In the genomic region with DNA sequence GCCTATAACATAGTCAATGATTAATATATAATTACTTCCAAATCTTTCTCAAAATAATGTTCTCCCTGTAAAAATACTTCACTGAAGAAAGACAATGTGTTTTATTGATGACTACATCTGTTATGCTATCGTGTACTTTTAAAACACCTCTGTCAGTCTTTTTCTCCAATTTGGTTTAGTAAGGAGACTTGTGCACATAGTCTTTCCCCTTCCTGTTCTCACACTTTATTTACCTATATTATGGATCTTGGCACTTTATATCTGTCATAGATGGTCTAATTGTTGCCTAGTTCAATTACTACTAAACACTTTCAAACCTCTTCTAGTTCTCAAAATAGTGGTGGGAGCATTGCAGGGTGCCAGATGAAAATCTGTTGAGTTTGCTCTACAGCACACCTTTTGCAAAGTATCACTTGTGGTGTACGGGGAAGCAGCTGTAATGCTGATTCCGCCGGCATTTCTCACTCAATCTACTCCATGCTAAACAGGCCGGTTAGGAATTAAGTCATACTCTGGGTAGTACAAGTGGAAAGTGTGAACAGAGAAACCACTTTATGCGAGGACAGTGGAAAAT, we compare ENCODE assay signal across 8 cellular contexts. TPM values are rescaled to one million over a fixed set of nuclear protein-coding genes. Genes with fewer than 3 reads are reported as not detected.
DNase-seq lines count a peak whose midpoint lies in the region; ATAC-seq and TF ChIP-seq lines count a peak whose summit lies in the region.

No MANE protein-coding gene starts in this region.

- no peak for TF ChIP-seq CTCF in retinal pigment epithelial cell (conservative IDR thresholded peaks at IDR 0.05; ENCODE audit: low read depth, low read length)

- H3K79me2 ChIP-seq in Karpas-422 (ENCODE audit: low read length), result no peaks in the 10 kb centered on the region

- H3K9ac ChIP-seq in Karpas-422 (ENCODE audit: low read length) (peak overlapping the region; percentile 70), endocrine pancreas (ENCODE audit: control insufficient read depth, insufficient read depth, low read length) (peak overlapping the region; percentile 82)

- DNase-seq in Karpas-422 (peak; percentile 53), retinal pigment epithelial cell (ENCODE audit: low read depth) (no peak), DMS 273 treated with DMSO at 0.1 percent for 48 hours (lab: John Stamatoyannopoulos, UW) (no peak), NCI-H524 (lab: John Stamatoyannopoulos, UW) (no peak)
- DNase-seq in stimulated activated CD4-positive, alpha-beta T cell treated with anti-CD3 and anti-CD28 coated beads, Interleukin-1b, Interleukin-23, amount 100 ng/mL, for 48 hours, result no peak

- H3K4me3 ChIP-seq in Karpas-422 (ENCODE audit: low read length) (peak overlapping the region; percentile 80), endocrine pancreas (ENCODE audit: control insufficient read depth, insufficient read depth, low read length) (peak overlapping the region; percentile 90), retinal pigment epithelial cell (ENCODE audit: low read length) (peak overlapping the region; percentile 55)

- no peak overlapping the region for H3K27ac ChIP-seq in Karpas-422 (ENCODE audit: low read length)

- ATAC-seq in GM19452 (IDR thresholded peaks at IDR 0.05; ENCODE audit: unreplicated experiment) (peak; percentile 3), GM18867 (IDR thresholded peaks at IDR 0.05; ENCODE audit: unreplicated experiment) (no peak)

- H3K9me2 ChIP-seq in Karpas-422 (replicated peaks; ENCODE audit: insufficient read depth, low read length), result no peaks in the 10 kb centered on the region

- H3K9me3 ChIP-seq in Karpas-422 (ENCODE audit: low read length) (no peaks in the 10 kb centered on the region), endocrine pancreas (ENCODE audit: control insufficient read depth, low read length) (no peaks in the 10 kb centered on the region)

- H3K36me3 ChIP-seq in Karpas-422 (ENCODE audit: insufficient read depth, low read length) (no peaks in the 10 kb centered on the region), endocrine pancreas (ENCODE audit: control insufficient read depth, insufficient read depth, low read length) (no peaks in the 10 kb centered on the region)

- peaks cover 11% of the 10 kb centered on the region for H3K4me1 ChIP-seq in Karpas-422 (ENCODE audit: low read length)
- peaks cover 7% of the 10 kb centered on the region for H3K4me1 ChIP-seq in endocrine pancreas (ENCODE audit: control insufficient read depth, insufficient read depth, low read length)

- peak overlapping the region; percentile 97 for H2AFZ ChIP-seq in Karpas-422 (ENCODE audit: low read length)

- H3K4me2 ChIP-seq in Karpas-422 (ENCODE audit: low read depth, low read length, poor library complexity, severe bottlenecking), result peak overlapping the region; percentile 93

- H3K27me3 ChIP-seq in Karpas-422 (ENCODE audit: low read length) (no peaks in the 10 kb centered on the region), endocrine pancreas (ENCODE audit: control insufficient read depth, insufficient read depth, low read length) (no peaks in the 10 kb centered on the region)

- no peaks in the 10 kb centered on the region for H4K20me1 ChIP-seq in Karpas-422 (ENCODE audit: insufficient read depth, low read depth, low read length)

RNA-seq across cellular contexts. Expression of a gene that starts 1.1 kb away (rescaled TPM):
- 0.22 and 0.32 TPM in 2 replicates for total RNA-seq in Karpas-422 (2014; rRNA removed; shearing (Covaris generic); ENCODE audit: low replicate concordance)
